Comparison of ENCODE assay signal across 10 cellular contexts in genomic region chr9:126386088-126386487, GRCh38. TPM values are rescaled to one million over a fixed set of nuclear protein-coding genes. Genes with fewer than 3 reads are reported as not detected.
DNase-seq lines count a peak whose midpoint lies in the region; ATAC-seq and TF ChIP-seq lines count a peak whose summit lies in the region.
"Had no signal": no experiment of that assay in that cellular context is flagged by ENCODE, and none has a peak within 500 bp of the region (broad histone marks: within the 10 kb centered on the region; RNA-seq: fewer than 3 reads in every experiment).

No MANE protein-coding gene starts in this region.

- no peak overlapping the region for H3K4me3 ChIP-seq in coronary artery

- intact Hi-C loops in left colon (cut with DNase I, micrococcal nuclease) = loop anchor here in 1 of 2 donors (5.0 kb wide), 1 partner anchor 69 kb away; no protein-coding TSS in a partner anchor

- H3K27ac ChIP-seq in angular gyrus (ENCODE audit: low read depth, low read length) (peak overlapping the region; percentile 79), coronary artery (no peak overlapping the region)

- peak; percentile 93 for ATAC-seq in left colon
- ATAC-seq in HG03432 (IDR thresholded peaks at IDR 0.05; ENCODE audit: unreplicated experiment) = no peak
- ATAC-seq in HG03378 (IDR thresholded peaks at IDR 0.05; ENCODE audit: unreplicated experiment) = no peak

- TF ChIP-seq CTCF in coronary artery (IDR thresholded peaks at IDR 0.05) = no peak

- DNase-seq in Ammon's horn (ENCODE audit: low spot score) (peak; percentile 88), HCEC 1CT (peak; percentile 28), left colon (peak in 1 of 2 donors; percentile 55), coronary artery (ENCODE audit: low spot score) (no peak)
- DNase-seq in activated CD4-positive, alpha-beta T cell treated with anti-CD3 and anti-CD28 coated beads for 4 hours = no peak
- DNase-seq: KG1, left cardiac atrium had no signal

RNA-seq across cellular contexts. Expression of gene MVB12B, which starts 59.5 kb away (rescaled TPM):
- total RNA-seq in left colon = 10 to 100 TPM; 16.1 to 17.2 TPM

Comparison
In these comparisons a context has a peak if more than half of its experiments do, and no peak if none do; other contexts are left out.
1. DNase-seq: peak in Ammon's horn (single experiment) and HCEC 1CT (single experiment); none in coronary artery (single experiment) and activated CD4-positive, alpha-beta T cell treated with anti-CD3 and anti-CD28 coated beads for 4 hours (0 of 2).